In the genomic region with DNA sequence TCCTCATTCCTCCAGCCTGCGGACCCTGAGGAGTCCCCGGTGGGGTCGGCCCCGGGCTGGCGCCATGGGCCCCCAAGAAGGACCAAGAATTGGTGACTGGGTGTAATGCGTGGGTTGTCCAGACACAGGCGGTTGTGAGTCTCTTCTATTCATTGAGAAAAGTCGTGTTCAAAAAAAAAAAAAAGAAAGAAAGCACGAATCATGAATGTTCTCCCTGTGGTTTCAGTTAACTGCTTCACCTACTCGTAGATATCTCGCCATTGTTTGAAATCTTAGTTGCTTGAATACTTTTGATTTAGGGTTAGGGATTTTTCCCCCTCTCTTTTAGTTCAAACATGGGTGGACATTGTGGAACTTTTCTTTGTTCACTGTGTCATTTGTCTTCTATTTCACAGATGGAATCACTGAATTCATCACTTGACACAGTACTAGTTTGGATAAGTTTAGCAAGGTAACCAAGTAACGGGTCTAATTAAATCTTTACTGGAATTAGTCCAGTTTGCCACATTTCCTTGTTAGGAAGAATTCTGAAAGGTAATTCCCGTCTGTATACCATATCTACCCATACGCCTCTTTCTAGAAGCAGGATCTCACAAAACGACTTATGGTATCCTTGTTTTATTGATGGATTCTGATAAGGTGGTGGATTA, we compare ENCODE assay signal across 8 cellular contexts. TPM values are rescaled to one million over a fixed set of nuclear protein-coding genes. Genes with fewer than 3 reads are reported as not detected.
DNase-seq lines count a peak whose midpoint lies in the region; ATAC-seq and TF ChIP-seq lines count a peak whose summit lies in the region.

No MANE protein-coding gene starts in this region.

- no peaks in the 10 kb centered on the region for H3K9me3 ChIP-seq in psoas muscle

- no peaks in the 10 kb centered on the region for H3K27me3 Mint-ChIP-seq in activated B cell treated with CpG ODN at 0.5 μM for 24 hours

- peaks cover 4% of the 10 kb centered on the region for H3K4me1 ChIP-seq in foreskin keratinocyte
- peaks cover 31% of the 10 kb centered on the region for H3K4me1 ChIP-seq in psoas muscle

- CTCF ChIA-PET in activated B cell treated with CpG ODN at 0.5 μM for 24 hours (lab: Charles Lee), result interaction anchor here (0.8 to 1.4 kb wide), 2 partner anchors 37 to 71 kb away, joined by 3 to 13 read pairs; no protein-coding TSS in a partner anchor

- peaks cover 39% of the 10 kb centered on the region for H3K4me1 Mint-ChIP-seq in activated B cell treated with CpG ODN at 0.5 μM for 24 hours

- intact Hi-C loops in activated B cell treated with CpG ODN at 0.5 μM for 24 hours (cut with micrococcal nuclease) (loop anchor here (1.0 to 10.0 kb wide), 11 partner anchors 7 to 1956 kb away; a partner anchor contains a TSS), psoas muscle (cut with DNase I) (loop anchor here (5.0 kb wide), 2 partner anchors 33 to 262 kb away; a partner anchor contains a TSS)

- DNase-seq in DMS 273 treated with DMSO at 0.1 percent for 48 hours (lab: John Stamatoyannopoulos, UW) (peak; percentile 50), activated B cell treated with CpG ODN at 0.5 μM for 24 hours (no peak), foreskin keratinocyte (peak; percentile 33 to 49), psoas muscle (no peak), middle frontal gyrus (ENCODE audit: extremely low spot score, low spot score) (no peak), D341Med (ENCODE audit: low spot score) (no peak)

- no peaks in the 10 kb centered on the region for H3K36me3 ChIP-seq in psoas muscle (ENCODE audit: insufficient read depth in 1 of 2, low read depth in 1 of 2)

- H3K27me3 ChIP-seq in foreskin keratinocyte, result no peaks in the 10 kb centered on the region
- H3K27me3 ChIP-seq in psoas muscle (ENCODE audit: insufficient read depth in 3 of 3, low read length in 2 of 3), result no peaks in the 10 kb centered on the region

- WGBS in psoas muscle, 3 donors, result 9 to 11% (median 9%) methylated on average over 15 of the region's 15 CpGs

- peak overlapping the region; percentile 83 for H3K27ac Mint-ChIP-seq in activated B cell treated with CpG ODN at 0.5 μM for 24 hours

- peaks cover 9% of the 10 kb centered on the region for H3K36me3 Mint-ChIP-seq in activated B cell treated with CpG ODN at 0.5 μM for 24 hours (ENCODE audit: low read depth)

- POLR2A ChIA-PET in activated B cell treated with CpG ODN at 0.5 μM for 24 hours (lab: Charles Lee), result interaction anchor here (0.7 to 1.2 kb wide), 2 partner anchors 9 to 15 kb away, joined by 3 read pairs; no protein-coding TSS in a partner anchor

- ATAC-seq in GM19438 (IDR thresholded peaks at IDR 0.05; ENCODE audit: low read depth, unreplicated experiment), result peak; percentile 25
- ATAC-seq in HG03439 (IDR thresholded peaks at IDR 0.05; ENCODE audit: unreplicated experiment), result peak; percentile 43
- peak; percentile 15 for ATAC-seq in activated B cell treated with CpG ODN at 0.5 μM for 24 hours (ENCODE audit: low read depth)
- peak; percentile 26 for ATAC-seq in foreskin keratinocyte
- ATAC-seq in psoas muscle, result peak; percentile 28 to 58 (median 44)

- H3K9me3 Mint-ChIP-seq in activated B cell treated with CpG ODN at 0.5 μM for 24 hours, result no peaks in the 10 kb centered on the region

- H3K27ac ChIP-seq in foreskin keratinocyte, result peak overlapping the region; percentile 78
- peak overlapping the region; percentile 89 for H3K27ac ChIP-seq in psoas muscle

- TF ChIP-seq CTCF in activated B cell treated with CpG ODN at 0.5 μM for 24 hours (IDR thresholded peaks at IDR 0.05) (no peak), foreskin keratinocyte (conservative IDR thresholded peaks at IDR 0.05) (peak; percentile 4), psoas muscle (IDR thresholded peaks at IDR 0.05) (no peak)

- H3K4me3 Mint-ChIP-seq in activated B cell treated with CpG ODN at 0.5 μM for 24 hours, result peak overlapping the region; percentile 97

- peak overlapping the region; percentile 90 for H3K4me3 ChIP-seq in psoas muscle

RNA-seq across cellular contexts. Expression of a gene that starts 0.8 kb away (rescaled TPM):
- total RNA-seq in activated B cell treated with CpG ODN at 0.5 μM for 24 hours (16.2 and 17.4 TPM in 2 replicates), foreskin keratinocyte (37.0 TPM in 2 replicates), psoas muscle (10 to 100 TPM; 11.1 to 16.3 (median 14.4) TPM)
- polyA plus RNA-seq in foreskin keratinocyte (25.3 and 28.8 TPM in 2 replicates), psoas muscle (10 to 100 TPM; 14.1 to 28.5 (median 23.8) TPM)

Comparison
In these comparisons a context has a peak if more than half of its experiments do, and no peak if none do; other contexts are left out.
1. DNase-seq: peak in DMS 273 treated with DMSO at 0.1 percent for 48 hours (single experiment) and foreskin keratinocyte (2 of 2); none in activated B cell treated with CpG ODN at 0.5 μM for 24 hours (single experiment), psoas muscle (0 of 2), middle frontal gyrus (single experiment) and D341Med (single experiment).
2. Peak in every context shown above with its lines, with median percentiles within 50 percentile points of each other: ATAC-seq.